21 cellular contexts compared by ENCODE assay signal in genomic region chr3:134338516-134339261, GRCh38. TPM values are rescaled to one million over a fixed set of nuclear protein-coding genes. Genes with fewer than 3 reads are reported as not detected.
"Had no signal": no experiment of that assay in that cellular context is flagged by ENCODE, and none has a peak within 500 bp of the region (broad histone marks: within the 10 kb centered on the region; RNA-seq: fewer than 3 reads in every experiment).

No MANE protein-coding gene starts in this region.

- H3K36me3 ChIP-seq: ascending aorta, ovary, sigmoid colon, spleen, thyroid gland had no signal

- H3K27ac ChIP-seq: ascending aorta, ovary, sigmoid colon, spleen, thyroid gland had no signal

- DNase-seq: activated CD4-positive, alpha-beta T cell treated with anti-CD3 and anti-CD28 coated beads for 48 hours; activated CD4-positive, CD25-positive, alpha-beta regulatory T cell; activated CD8-positive, alpha-beta T cell treated with anti-CD3 and anti-CD28 coated beads for 36 hours; activated naive CD4-positive, alpha-beta T cell treated with anti-CD3 and anti-CD28 coated beads, Interleukin-2, amount 10 ng/mL, durations not matched to agents 7 days and 5 days; activated T-cell treated with anti-CD3 and anti-CD28 coated beads, Interleukin-2, amount 50 U/mL, for 24 hours; cerebellar nuclear complex; dermis blood vessel endothelial cell; effector memory CD8-positive, alpha-beta T cell; foreskin fibroblast; hippocampal formation; ovary; sigmoid colon; spleen; stimulated activated CD4-positive, alpha-beta T cell treated with anti-CD3 and anti-CD28 coated beads, Interleukin-4, amount 100 ng/mL, for 4 hours; T-helper 1 cell; T-helper 9 cell had no signal

- FAIRE-seq: islet of Langerhans had no signal

- H3K4me3 ChIP-seq: ascending aorta, lung, ovary, sigmoid colon, spleen, thyroid gland had no signal

- H3K9me3 ChIP-seq: ascending aorta, ovary, sigmoid colon, spleen, thyroid gland had no signal

- H3K27me3 ChIP-seq: ascending aorta, ovary, sigmoid colon, spleen, thyroid gland had no signal

RNA-seq across cellular contexts. Expression of gene AMOTL2, which starts 35.6 kb away (rescaled TPM):
- total RNA-seq: activated CD8-positive, alpha-beta T cell treated with anti-CD3 and anti-CD28 coated beads for 36 hours; activated T-helper 2 cell treated with anti-CD3 and anti-CD28 coated beads, Interferon-gamma antibody, Interleukin-2, Interleukin-4, amounts not matched to agents 10 μg/mL and 5 μg/mL and 100 μg/mL, durations not matched to agents 14 hours and 24 hours and 36 hours had no signal
